In genomic region chr22:44091021-44091721, GRCh38 we compare ENCODE assay signal across 8 cellular contexts.
DNase-seq lines count a peak whose midpoint lies in the region; ATAC-seq and TF ChIP-seq lines count a peak whose summit lies in the region.

No MANE protein-coding gene starts in this region.

- H3F3A ChIP-seq in OCI-LY1 (ENCODE audit: insufficient read depth, low read length) (no peaks in the 10 kb centered on the region), smooth muscle cell (ENCODE audit: low read depth) (peaks cover 7% of the 10 kb centered on the region)

- H3K9ac ChIP-seq in OCI-LY1 (ENCODE audit: low read length), result no peak overlapping the region
- no peak overlapping the region for H3K9ac ChIP-seq in smooth muscle cell (ENCODE audit: low read depth)

- peak; percentile 19 for DNase-seq in DMS53 (lab: John Stamatoyannopoulos, UW)
- no peak for DNase-seq in DMS53 treated with DMSO at 0.1 percent for 48 hours (lab: John Stamatoyannopoulos, UW; ENCODE audit: unreplicated experiment)
- DNase-seq in central memory CD4-positive, alpha-beta T cell, result peak; percentile 6
- no peak for DNase-seq in smooth muscle cell (lab: John Stamatoyannopoulos, UW; ENCODE audit: unreplicated experiment)
- no peak for DNase-seq in Peyer's patch
- DNase-seq in glomerular visceral epithelial cell (ENCODE audit: extremely low spot score), result no peak

- no peaks in the 10 kb centered on the region for H3K79me2 ChIP-seq in OCI-LY1 (ENCODE audit: insufficient read depth, low read length)
- no peaks in the 10 kb centered on the region for H3K79me2 ChIP-seq in smooth muscle cell (ENCODE audit: low read depth)

- H3K4me1 ChIP-seq in OCI-LY1 (ENCODE audit: insufficient read depth, low read length, severe bottlenecking), result peaks cover under 1% of the 10 kb centered on the region
- no peaks in the 10 kb centered on the region for H3K4me1 ChIP-seq in smooth muscle cell (ENCODE audit: low read depth)
- no peaks in the 10 kb centered on the region for H3K4me1 ChIP-seq in Peyer's patch

- 87% methylated on average over 14 of the region's 14 CpGs for WGBS in smooth muscle cell (ENCODE audit: low lambda C conversion rate)

- H3K36me3 ChIP-seq in OCI-LY1 (ENCODE audit: insufficient read depth, low read length) (peaks cover 9% of the 10 kb centered on the region; the same call in 1 of the 2 replicates), smooth muscle cell (ENCODE audit: low read depth) (no peaks in the 10 kb centered on the region), Peyer's patch (no peaks in the 10 kb centered on the region)

- H3K27ac ChIP-seq in OCI-LY1 (ENCODE audit: low read depth, low read length, poor library complexity, severe bottlenecking) (no peak overlapping the region), smooth muscle cell (ENCODE audit: low read depth) (no peak overlapping the region), Peyer's patch (no peak overlapping the region)

- H3K27me3 ChIP-seq in OCI-LY1 (ENCODE audit: insufficient read depth, low read length) (no peaks in the 10 kb centered on the region), smooth muscle cell (ENCODE audit: low read depth) (no peaks in the 10 kb centered on the region), Peyer's patch (no peaks in the 10 kb centered on the region)

- no peaks in the 10 kb centered on the region for H3K9me2 ChIP-seq in OCI-LY1 (ENCODE audit: low read depth, low read length)

- H3K9me3 ChIP-seq in OCI-LY1 (ENCODE audit: low read length), result no peaks in the 10 kb centered on the region
- no peaks in the 10 kb centered on the region for H3K9me3 ChIP-seq in smooth muscle cell (replicated peaks; ENCODE audit: low read depth)
- no peaks in the 10 kb centered on the region for H3K9me3 ChIP-seq in Peyer's patch

- TF ChIP-seq POLR2A in Peyer's patch (IDR thresholded peaks at IDR 0.05), result no peak

- no peak overlapping the region for H3K4me3 ChIP-seq in OCI-LY1 (ENCODE audit: low read depth, low read length, poor library complexity, severe bottlenecking)
- H3K4me3 ChIP-seq in smooth muscle cell, result no peak overlapping the region
- H3K4me3 ChIP-seq in Peyer's patch, result no peak overlapping the region

- no peak for ATAC-seq in HG02763 (IDR thresholded peaks at IDR 0.05; ENCODE audit: unreplicated experiment)

- peak; percentile 32; the same call in 1 of the 2 replicates for TF ChIP-seq CTCF in OCI-LY1 (IDR thresholded peaks at IDR 0.05; ENCODE audit: low read length)
- peak; percentile 21 for TF ChIP-seq CTCF in smooth muscle cell (IDR thresholded peaks at IDR 0.05; ENCODE audit: borderline replicate concordance, insufficient read depth, poor library complexity, severe bottlenecking)
- no peak for TF ChIP-seq CTCF in Peyer's patch (IDR thresholded peaks at IDR 0.05)

- H2AFZ ChIP-seq in OCI-LY1 (ENCODE audit: low read length), result no peak overlapping the region
- H2AFZ ChIP-seq in smooth muscle cell (ENCODE audit: low read depth), result no peak overlapping the region

- H4K20me1 ChIP-seq in OCI-LY1 (ENCODE audit: insufficient read depth, low read length) (no peaks in the 10 kb centered on the region), smooth muscle cell (ENCODE audit: low read depth) (peaks cover 18% of the 10 kb centered on the region)

- H3K4me2 ChIP-seq in OCI-LY1 (ENCODE audit: low read length), result no peak overlapping the region
- H3K4me2 ChIP-seq in smooth muscle cell, result no peak overlapping the region

Comparison
In these comparisons a context has a peak if more than half of its experiments do, and no peak if none do; other contexts are left out.
1. DNase-seq: peak in DMS53 (single experiment) and central memory CD4-positive, alpha-beta T cell (single experiment); none in DMS53 treated with DMSO at 0.1 percent for 48 hours (single experiment), smooth muscle cell (single experiment), Peyer's patch (0 of 3) and glomerular visceral epithelial cell (single experiment).
2. CTCF ChIP-seq: peak in OCI-LY1 (single experiment) and smooth muscle cell (single experiment); none in Peyer's patch (0 of 6).